Comparison of ENCODE assay signal across 1 cellular context in the genomic region with DNA sequence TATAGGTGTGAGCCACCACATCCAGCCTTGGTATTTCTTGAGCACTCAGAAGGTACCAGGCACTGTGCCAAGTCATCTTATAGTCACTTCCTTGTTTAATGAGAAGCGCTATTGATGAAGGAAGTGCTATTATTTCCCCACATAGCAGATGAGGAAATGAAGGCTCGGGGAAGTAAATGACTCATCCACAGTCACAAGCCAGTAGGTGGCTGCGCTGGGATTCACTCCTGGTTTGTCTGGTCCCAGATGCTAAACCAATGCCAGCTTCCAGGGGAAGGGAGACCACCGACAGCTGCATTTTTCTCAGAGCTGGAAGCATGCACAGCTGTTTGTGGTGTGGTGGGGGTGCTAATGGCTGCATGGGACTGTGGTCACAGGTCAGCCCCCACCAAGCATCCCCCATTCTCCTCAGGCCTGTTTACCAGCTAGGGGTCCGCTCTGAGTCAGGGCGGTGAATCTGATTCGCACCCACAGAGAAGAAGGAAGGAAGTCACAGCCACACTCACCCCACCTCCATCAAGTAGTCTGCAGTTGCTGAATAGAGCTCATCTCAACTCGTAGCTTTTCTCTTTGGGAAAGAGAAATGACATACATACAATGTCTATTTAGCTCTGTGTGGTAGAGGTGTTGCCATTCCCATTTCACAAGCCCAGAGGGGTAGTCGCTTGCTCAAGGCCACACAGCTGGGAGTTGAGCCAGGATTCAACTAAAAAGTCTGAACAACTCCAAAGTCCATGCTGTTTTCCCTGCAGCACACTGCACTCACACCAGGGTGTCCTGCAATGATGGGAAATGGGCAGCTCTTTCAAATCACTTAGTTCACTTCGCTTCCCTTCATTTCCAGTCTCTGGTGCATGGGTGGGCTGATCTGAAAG.
TF ChIP-seq lines count a peak whose summit lies in the region.

No MANE protein-coding gene starts in this region.

TF ChIP-seq in HepG2, 621 proteins besides CTCF, POLR2A, EP300 and RAD21 (continued from another document and continues in another):
- TF ChIP-seq TFE3 (CRISPR knock-in tag; IDR thresholded peaks at IDR 0.05): no peak
- TF ChIP-seq, protein P1, sequence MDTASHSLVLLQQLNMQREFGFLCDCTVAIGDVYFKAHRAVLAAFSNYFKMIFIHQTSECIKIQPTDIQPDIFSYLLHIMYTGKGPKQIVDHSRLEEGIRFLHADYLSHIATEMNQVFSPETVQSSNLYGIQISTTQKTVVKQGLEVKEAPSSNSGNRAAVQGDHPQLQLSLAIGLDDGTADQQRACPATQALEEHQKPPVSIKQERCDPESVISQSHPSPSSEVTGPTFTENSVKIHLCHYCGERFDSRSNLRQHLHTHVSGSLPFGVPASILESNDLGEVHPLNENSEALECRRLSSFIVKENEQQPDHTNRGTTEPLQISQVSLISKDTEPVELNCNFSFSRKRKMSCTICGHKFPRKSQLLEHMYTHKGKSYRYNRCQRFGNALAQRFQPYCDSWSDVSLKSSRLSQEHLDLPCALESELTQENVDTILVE (CRISPR knock-in tag; IDR thresholded peaks at IDR 0.05): no peak; the same call in 1 of the 2 replicates
- no peak for TF ChIP-seq ZFP82 (CRISPR knock-in tag; IDR thresholded peaks at IDR 0.05; ENCODE audit: borderline replicate concordance)
- TF ChIP-seq IRX3 (CRISPR knock-in tag; IDR thresholded peaks at IDR 0.05; ENCODE audit: borderline replicate concordance, low read depth): no peak
- no peak for TF ChIP-seq ZMAT5 (CRISPR knock-in tag; IDR thresholded peaks at IDR 0.05; ENCODE audit: borderline replicate concordance, low read depth)
- TF ChIP-seq ZNF75D (CRISPR knock-in tag; IDR thresholded peaks at IDR 0.05; ENCODE audit: borderline replicate concordance): no peak
- no peak for TF ChIP-seq DMTF1 (CRISPR knock-in tag; IDR thresholded peaks at IDR 0.05)
- TF ChIP-seq EEA1 (CRISPR knock-in tag; IDR thresholded peaks at IDR 0.05; ENCODE audit: borderline replicate concordance): no peak
- TF ChIP-seq, protein P2, sequence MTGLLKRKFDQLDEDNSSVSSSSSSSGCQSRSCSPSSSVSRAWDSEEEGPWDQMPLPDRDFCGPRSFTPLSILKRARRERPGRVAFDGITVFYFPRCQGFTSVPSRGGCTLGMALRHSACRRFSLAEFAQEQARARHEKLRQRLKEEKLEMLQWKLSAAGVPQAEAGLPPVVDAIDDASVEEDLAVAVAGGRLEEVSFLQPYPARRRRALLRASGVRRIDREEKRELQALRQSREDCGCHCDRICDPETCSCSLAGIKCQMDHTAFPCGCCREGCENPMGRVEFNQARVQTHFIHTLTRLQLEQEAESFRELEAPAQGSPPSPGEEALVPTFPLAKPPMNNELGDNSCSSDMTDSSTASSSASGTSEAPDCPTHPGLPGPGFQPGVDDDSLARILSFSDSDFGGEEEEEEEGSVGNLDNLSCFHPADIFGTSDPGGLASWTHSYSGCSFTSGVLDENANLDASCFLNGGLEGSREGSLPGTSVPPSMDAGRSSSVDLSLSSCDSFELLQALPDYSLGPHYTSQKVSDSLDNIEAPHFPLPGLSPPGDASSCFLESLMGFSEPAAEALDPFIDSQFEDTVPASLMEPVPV (CRISPR knock-in tag; IDR thresholded peaks at IDR 0.05): no peak
- TF ChIP-seq ZNF468 (CRISPR knock-in tag; IDR thresholded peaks at IDR 0.05): no peak
- TF ChIP-seq PRDM4 (CRISPR knock-in tag; IDR thresholded peaks at IDR 0.05; ENCODE audit: borderline replicate concordance): no peak
- no peak for TF ChIP-seq TSC22D2 (CRISPR knock-in tag; IDR thresholded peaks at IDR 0.05; ENCODE audit: borderline replicate concordance)
- TF ChIP-seq PATZ1 (CRISPR knock-in tag; IDR thresholded peaks at IDR 0.05): no peak
- TF ChIP-seq, protein P3, sequence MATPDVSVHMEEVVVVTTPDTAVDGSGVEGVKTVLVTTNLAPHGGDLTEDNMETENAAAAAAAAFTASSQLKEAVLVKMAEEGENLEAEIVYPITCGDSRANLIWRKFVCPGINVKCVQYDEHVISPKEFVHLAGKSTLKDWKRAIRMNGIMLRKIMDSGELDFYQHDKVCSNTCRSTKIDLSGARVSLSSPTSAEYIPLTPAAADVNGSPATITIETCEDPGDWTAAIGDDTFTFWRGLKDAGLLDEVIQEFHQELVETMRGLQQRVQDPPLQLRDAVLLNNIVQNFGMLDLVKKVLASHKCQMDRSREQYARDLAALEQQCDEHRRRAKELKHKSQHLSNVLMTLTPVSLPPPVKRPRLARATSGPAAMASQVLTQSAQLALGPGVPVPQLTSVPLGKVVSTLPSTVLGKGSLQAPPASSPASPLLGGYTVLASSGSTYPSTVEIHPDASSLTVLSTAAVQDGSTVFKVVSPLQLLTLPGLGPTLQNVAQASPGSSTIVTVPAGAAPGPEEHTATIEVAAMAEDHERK (CRISPR knock-in tag; IDR thresholded peaks at IDR 0.05; ENCODE audit: low read depth): no peak
- no peak for TF ChIP-seq ARNT (IDR thresholded peaks at IDR 0.05)
- TF ChIP-seq MXD1 (CRISPR knock-in tag; IDR thresholded peaks at IDR 0.05): no peak
- no peak for TF ChIP-seq ZNF432 (CRISPR knock-in tag; IDR thresholded peaks at IDR 0.05; ENCODE audit: borderline replicate concordance)
- TF ChIP-seq SRSF4 (IDR thresholded peaks at IDR 0.05; ENCODE audit: low read depth, low read length, poor library complexity, severe bottlenecking): no peak
- no peak for TF ChIP-seq IKZF1 (IDR thresholded peaks at IDR 0.05)
- no peak for TF ChIP-seq SSRP1 (CRISPR knock-in tag; IDR thresholded peaks at IDR 0.05)
- TF ChIP-seq NR2C2 (CRISPR knock-in tag; IDR thresholded peaks at IDR 0.05; ENCODE audit: borderline replicate concordance): peak; percentile 30; the same call in 1 of the 2 replicates
- peak; percentile 90 for TF ChIP-seq FOSL2 (CRISPR knock-in tag; IDR thresholded peaks at IDR 0.05)
- TF ChIP-seq, protein P4, sequence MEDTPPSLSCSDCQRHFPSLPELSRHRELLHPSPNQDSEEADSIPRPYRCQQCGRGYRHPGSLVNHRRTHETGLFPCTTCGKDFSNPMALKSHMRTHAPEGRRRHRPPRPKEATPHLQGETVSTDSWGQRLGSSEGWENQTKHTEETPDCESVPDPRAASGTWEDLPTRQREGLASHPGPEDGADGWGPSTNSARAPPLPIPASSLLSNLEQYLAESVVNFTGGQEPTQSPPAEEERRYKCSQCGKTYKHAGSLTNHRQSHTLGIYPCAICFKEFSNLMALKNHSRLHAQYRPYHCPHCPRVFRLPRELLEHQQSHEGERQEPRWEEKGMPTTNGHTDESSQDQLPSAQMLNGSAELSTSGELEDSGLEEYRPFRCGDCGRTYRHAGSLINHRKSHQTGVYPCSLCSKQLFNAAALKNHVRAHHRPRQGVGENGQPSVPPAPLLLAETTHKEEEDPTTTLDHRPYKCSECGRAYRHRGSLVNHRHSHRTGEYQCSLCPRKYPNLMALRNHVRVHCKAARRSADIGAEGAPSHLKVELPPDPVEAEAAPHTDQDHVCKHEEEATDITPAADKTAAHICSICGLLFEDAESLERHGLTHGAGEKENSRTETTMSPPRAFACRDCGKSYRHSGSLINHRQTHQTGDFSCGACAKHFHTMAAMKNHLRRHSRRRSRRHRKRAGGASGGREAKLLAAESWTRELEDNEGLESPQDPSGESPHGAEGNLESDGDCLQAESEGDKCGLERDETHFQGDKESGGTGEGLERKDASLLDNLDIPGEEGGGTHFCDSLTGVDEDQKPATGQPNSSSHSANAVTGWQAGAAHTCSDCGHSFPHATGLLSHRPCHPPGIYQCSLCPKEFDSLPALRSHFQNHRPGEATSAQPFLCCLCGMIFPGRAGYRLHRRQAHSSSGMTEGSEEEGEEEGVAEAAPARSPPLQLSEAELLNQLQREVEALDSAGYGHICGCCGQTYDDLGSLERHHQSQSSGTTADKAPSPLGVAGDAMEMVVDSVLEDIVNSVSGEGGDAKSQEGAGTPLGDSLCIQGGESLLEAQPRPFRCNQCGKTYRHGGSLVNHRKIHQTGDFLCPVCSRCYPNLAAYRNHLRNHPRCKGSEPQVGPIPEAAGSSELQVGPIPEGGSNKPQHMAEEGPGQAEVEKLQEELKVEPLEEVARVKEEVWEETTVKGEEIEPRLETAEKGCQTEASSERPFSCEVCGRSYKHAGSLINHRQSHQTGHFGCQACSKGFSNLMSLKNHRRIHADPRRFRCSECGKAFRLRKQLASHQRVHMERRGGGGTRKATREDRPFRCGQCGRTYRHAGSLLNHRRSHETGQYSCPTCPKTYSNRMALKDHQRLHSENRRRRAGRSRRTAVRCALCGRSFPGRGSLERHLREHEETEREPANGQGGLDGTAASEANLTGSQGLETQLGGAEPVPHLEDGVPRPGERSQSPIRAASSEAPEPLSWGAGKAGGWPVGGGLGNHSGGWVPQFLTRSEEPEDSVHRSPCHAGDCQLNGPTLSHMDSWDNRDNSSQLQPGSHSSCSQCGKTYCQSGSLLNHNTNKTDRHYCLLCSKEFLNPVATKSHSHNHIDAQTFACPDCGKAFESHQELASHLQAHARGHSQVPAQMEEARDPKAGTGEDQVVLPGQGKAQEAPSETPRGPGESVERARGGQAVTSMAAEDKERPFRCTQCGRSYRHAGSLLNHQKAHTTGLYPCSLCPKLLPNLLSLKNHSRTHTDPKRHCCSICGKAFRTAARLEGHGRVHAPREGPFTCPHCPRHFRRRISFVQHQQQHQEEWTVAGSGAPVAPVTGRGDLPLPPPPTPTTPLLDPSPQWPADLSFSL (CRISPR knock-in tag; IDR thresholded peaks at IDR 0.05): no peak
- TF ChIP-seq DMAP1 (CRISPR knock-in tag; IDR thresholded peaks at IDR 0.05): peak; percentile 42; the same call in 1 of the 2 replicates
- TF ChIP-seq ZBTB21 (CRISPR knock-in tag; IDR thresholded peaks at IDR 0.05): no peak
- no peak for TF ChIP-seq ZNF367 (CRISPR knock-in tag; IDR thresholded peaks at IDR 0.05; ENCODE audit: borderline replicate concordance)
- TF ChIP-seq MTF2 (CRISPR knock-in tag; IDR thresholded peaks at IDR 0.05; ENCODE audit: borderline replicate concordance): no peak
- no peak for TF ChIP-seq GATAD1 (CRISPR knock-in tag; IDR thresholded peaks at IDR 0.05)
- no peak for TF ChIP-seq ISL2 (CRISPR knock-in tag; IDR thresholded peaks at IDR 0.05)
- TF ChIP-seq SUZ12 (IDR thresholded peaks at IDR 0.05; ENCODE audit: low read depth, low read length): no peak
- TF ChIP-seq ZNF570 (CRISPR knock-in tag; IDR thresholded peaks at IDR 0.05; ENCODE audit: borderline replicate concordance): no peak
